In the genomic region with DNA sequence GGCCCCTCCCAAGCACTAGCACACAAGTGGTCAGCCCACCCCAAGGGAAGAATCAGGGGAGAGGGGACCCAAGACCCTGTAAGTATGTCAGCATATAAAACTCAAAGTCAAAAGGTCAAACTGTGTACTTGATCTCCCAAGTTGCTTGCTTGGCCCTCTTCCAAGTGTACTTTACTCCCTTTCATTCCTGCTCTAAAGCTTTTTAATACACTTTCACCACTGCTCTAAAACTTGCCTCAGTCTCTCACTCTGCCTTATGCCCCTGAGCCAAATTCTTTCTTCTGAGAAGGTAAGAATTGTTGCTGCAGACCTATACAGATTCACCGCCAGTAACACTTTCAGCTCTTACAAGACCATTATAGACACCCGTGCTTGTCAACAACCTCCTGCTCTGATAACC, we compare ENCODE assay signal across 2 cellular contexts.
TF ChIP-seq lines count a peak whose summit lies in the region.

No MANE protein-coding gene starts in this region.

TF ChIP-seq in HepG2, 621 proteins besides CTCF, POLR2A, EP300 and RAD21:
- no peak for TF ChIP-seq ATF6 (CRISPR knock-in tag; conservative IDR thresholded peaks at IDR 0.05)
- TF ChIP-seq, protein P1, sequence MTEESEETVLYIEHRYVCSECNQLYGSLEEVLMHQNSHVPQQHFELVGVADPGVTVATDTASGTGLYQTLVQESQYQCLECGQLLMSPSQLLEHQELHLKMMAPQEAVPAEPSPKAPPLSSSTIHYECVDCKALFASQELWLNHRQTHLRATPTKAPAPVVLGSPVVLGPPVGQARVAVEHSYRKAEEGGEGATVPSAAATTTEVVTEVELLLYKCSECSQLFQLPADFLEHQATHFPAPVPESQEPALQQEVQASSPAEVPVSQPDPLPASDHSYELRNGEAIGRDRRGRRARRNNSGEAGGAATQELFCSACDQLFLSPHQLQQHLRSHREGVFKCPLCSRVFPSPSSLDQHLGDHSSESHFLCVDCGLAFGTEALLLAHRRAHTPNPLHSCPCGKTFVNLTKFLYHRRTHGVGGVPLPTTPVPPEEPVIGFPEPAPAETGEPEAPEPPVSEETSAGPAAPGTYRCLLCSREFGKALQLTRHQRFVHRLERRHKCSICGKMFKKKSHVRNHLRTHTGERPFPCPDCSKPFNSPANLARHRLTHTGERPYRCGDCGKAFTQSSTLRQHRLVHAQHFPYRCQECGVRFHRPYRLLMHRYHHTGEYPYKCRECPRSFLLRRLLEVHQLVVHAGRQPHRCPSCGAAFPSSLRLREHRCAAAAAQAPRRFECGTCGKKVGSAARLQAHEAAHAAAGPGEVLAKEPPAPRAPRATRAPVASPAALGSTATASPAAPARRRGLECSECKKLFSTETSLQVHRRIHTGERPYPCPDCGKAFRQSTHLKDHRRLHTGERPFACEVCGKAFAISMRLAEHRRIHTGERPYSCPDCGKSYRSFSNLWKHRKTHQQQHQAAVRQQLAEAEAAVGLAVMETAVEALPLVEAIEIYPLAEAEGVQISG (CRISPR knock-in tag; IDR thresholded peaks at IDR 0.05) = no peak
- TF ChIP-seq ZNF160 (CRISPR knock-in tag; IDR thresholded peaks at IDR 0.05) = peak; percentile 92

TF ChIP-seq in K562, 482 proteins besides CTCF, POLR2A, EP300 and RAD21:
- TF ChIP-seq MCM5 (IDR thresholded peaks at IDR 0.05; ENCODE audit: low read depth) (no peak), NFIC (IDR thresholded peaks at IDR 0.05) (0 out of 2 replicates have a peak, but pooled peaks have one; percentile 21), PHF20 (IDR thresholded peaks at IDR 0.05; ENCODE audit: partially characterized antibody) (no peak)
TF ChIP-seq in K562: peak in this region for 1.
